ENCODE assay signal across 1 cellular context in the genomic region with DNA sequence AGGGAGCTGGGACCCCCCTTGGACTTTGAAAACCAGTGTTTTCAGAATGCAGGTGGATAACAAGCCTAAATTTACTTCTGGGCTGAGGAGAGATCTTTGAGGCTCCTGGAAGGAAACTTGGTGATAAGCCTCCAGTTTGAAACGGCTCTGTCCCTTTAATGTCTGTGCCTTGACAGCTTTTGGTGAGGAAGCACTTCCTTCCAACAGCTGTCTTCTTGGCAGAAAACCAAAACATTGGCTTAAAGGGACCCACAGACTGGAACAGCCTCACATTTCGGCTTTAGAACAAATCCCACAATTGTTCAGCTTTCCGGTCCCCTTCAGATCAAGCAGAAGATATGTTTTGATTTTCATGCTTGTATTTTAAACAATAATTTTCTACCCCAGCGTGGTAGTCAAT.
TF ChIP-seq lines count a peak whose summit lies in the region.

No MANE protein-coding gene starts in this region.

TF ChIP-seq in GM23338, 12 proteins besides CTCF, POLR2A, EP300 and RAD21:
- no peak for TF ChIP-seq JUNB (IDR thresholded peaks at IDR 0.05; ENCODE audit: unreplicated experiment)
- 0 out of 2 replicates have a peak, but pooled peaks have one; percentile 3 for TF ChIP-seq POLR2AphosphoS5 (IDR thresholded peaks at IDR 0.05; ENCODE audit: low read depth)
TF ChIP-seq in GM23338: peak in this region for 1.
